Comparison of ENCODE assay signal across 12 cellular contexts in the genomic region with DNA sequence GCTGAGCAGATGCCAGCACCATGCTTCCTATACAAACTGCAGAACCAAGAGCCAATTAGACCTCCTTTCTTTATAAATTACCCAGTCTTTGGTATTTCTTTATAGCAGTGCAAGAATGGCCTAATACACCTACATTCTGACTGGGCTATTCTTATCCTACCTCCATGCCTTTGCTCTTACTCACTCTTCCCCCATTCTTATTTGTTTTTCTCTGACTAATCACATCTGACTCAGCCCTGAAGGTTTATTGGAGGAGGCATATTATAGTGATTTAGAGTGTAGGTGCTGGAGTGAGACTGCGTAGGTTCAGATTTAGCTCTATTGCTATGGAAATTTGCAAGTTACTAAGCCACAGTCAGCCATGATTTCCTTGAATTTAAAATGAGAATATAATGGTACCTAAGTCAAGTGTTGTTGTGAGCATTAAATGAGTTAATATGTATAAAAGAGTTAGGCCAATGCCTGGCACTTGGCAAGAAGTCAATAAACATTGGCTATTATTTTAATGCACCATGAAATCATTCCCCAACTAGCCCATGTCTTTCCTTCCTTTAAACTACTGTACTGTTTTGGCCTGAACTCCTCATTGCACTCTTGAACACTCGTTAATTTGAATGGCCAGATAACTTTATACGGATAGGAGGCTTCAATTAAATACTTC.
DNase-seq lines count a peak whose midpoint lies in the region; ATAC-seq lines count a peak whose summit lies in the region.
"Had no signal": no experiment of that assay in that cellular context is flagged by ENCODE, and none has a peak within 500 bp of the region (broad histone marks: within the 10 kb centered on the region; RNA-seq: fewer than 3 reads in every experiment).

No MANE protein-coding gene starts in this region.

- no peaks in the 10 kb centered on the region for H3K36me3 ChIP-seq in CD4-positive, alpha-beta memory T cell (ENCODE audit: insufficient read depth, low read length)
- H3K36me3 ChIP-seq: neural progenitor cell, transverse colon had no signal

- H3K4me1 Mint-ChIP-seq in stimulated activated naive B cell treated with anti-CD40 and anti-IgM and Interleukin-4, amounts not matched to agents 10 μg/mL and 1 μg/mL and 100 μg/mL, for 72 hours: peaks cover 4 to 8% of the 10 kb centered on the region in 2 donors
- H3K4me1 Mint-ChIP-seq in CD4-positive, alpha-beta memory T cell: no peaks in the 10 kb centered on the region
- H3K4me1 Mint-ChIP-seq: T-helper 17 cell had no signal

- no peaks in the 10 kb centered on the region for H3K27me3 ChIP-seq in CD4-positive, alpha-beta memory T cell (ENCODE audit: insufficient read depth, low read length)
- H3K27me3 ChIP-seq: neural progenitor cell, transverse colon had no signal

- H3K4me3 Mint-ChIP-seq in stimulated activated naive B cell treated with anti-CD40 and anti-IgM and Interleukin-4, amounts not matched to agents 10 μg/mL and 1 μg/mL and 100 μg/mL, for 72 hours: no peak overlapping the region
- H3K4me3 Mint-ChIP-seq in CD4-positive, alpha-beta memory T cell: no peak overlapping the region
- H3K4me3 Mint-ChIP-seq: neural progenitor cell, T-helper 17 cell had no signal

- CTCF ChIA-PET in CD4-positive, alpha-beta memory T cell (lab: Charles Lee; ENCODE audit: partially characterized antibody): no interaction called here

- H3K9me3 Mint-ChIP-seq in stimulated activated naive B cell treated with anti-CD40 and anti-IgM and Interleukin-4, amounts not matched to agents 10 μg/mL and 1 μg/mL and 100 μg/mL, for 72 hours: peaks cover 0 to 3% of the 10 kb centered on the region in 2 donors
- H3K9me3 Mint-ChIP-seq in CD4-positive, alpha-beta memory T cell: peaks cover 0 to 7% (median 2%) of the 10 kb centered on the region in 8 donors
- H3K9me3 Mint-ChIP-seq: neural progenitor cell had no signal

- no peak overlapping the region for H3K27ac ChIP-seq in CD4-positive, alpha-beta memory T cell (ENCODE audit: low read depth, low read length)
- H3K27ac ChIP-seq: neural progenitor cell, transverse colon had no signal

- POLR2A ChIA-PET in CD4-positive, alpha-beta memory T cell (lab: Charles Lee; ENCODE audit: partially characterized antibody): no interaction called here

- DNase-seq in ELR (ENCODE audit: low read depth) (peak; percentile 93), RKO (ENCODE audit: low spot score) (peak; percentile 75), fibroblast of peridontal ligament (ENCODE audit: extremely low read depth) (peak; percentile 42), renal cortical epithelial cell (ENCODE audit: low read depth) (peak; percentile 99), SHP77 treated with DMSO at 0.1 percent for 48 hours (lab: John Stamatoyannopoulos, UW) (no peak)
- DNase-seq in stimulated activated naive B cell treated with anti-CD40 and anti-IgM and Interleukin-4, amounts not matched to agents 10 μg/mL and 1 μg/mL and 100 μg/mL, for 72 hours: no peak
- DNase-seq in CD4-positive, alpha-beta memory T cell: no peak
- DNase-seq: NCI-H446 treated with DMSO at 0.1 percent for 48 hours, T-helper 17 cell, transverse colon had no signal

- no peaks in the 10 kb centered on the region for H3K4me1 ChIP-seq in CD4-positive, alpha-beta memory T cell (ENCODE audit: insufficient read depth, low read length)
- H3K4me1 ChIP-seq: neural progenitor cell had no signal

- H3K4me3 ChIP-seq in CD4-positive, alpha-beta memory T cell (ENCODE audit: low read length in 2 of 2): no peak overlapping the region
- H3K4me3 ChIP-seq: neural progenitor cell, transverse colon had no signal

- H3K27ac Mint-ChIP-seq in stimulated activated naive B cell treated with anti-CD40 and anti-IgM and Interleukin-4, amounts not matched to agents 10 μg/mL and 1 μg/mL and 100 μg/mL, for 72 hours: no peak overlapping the region
- H3K27ac Mint-ChIP-seq in CD4-positive, alpha-beta memory T cell: no peak overlapping the region
- H3K27ac Mint-ChIP-seq: neural progenitor cell, T-helper 17 cell had no signal

- ATAC-seq in GM21619 (IDR thresholded peaks at IDR 0.05; ENCODE audit: unreplicated experiment): no peak
- ATAC-seq in stimulated activated naive B cell treated with anti-CD40 and anti-IgM and Interleukin-4, amounts not matched to agents 10 μg/mL and 1 μg/mL and 100 μg/mL, for 72 hours (replicated peaks): no peak
- ATAC-seq: T-helper 17 cell had no signal

- no peaks in the 10 kb centered on the region for H3K9me3 ChIP-seq in CD4-positive, alpha-beta memory T cell (ENCODE audit: control insufficient read depth in 1 of 2, low read length in 2 of 2)
- H3K9me3 ChIP-seq: transverse colon had no signal

- H3K27me3 Mint-ChIP-seq in stimulated activated naive B cell treated with anti-CD40 and anti-IgM and Interleukin-4, amounts not matched to agents 10 μg/mL and 1 μg/mL and 100 μg/mL, for 72 hours: peaks cover 0 to 9% of the 10 kb centered on the region in 2 donors
- no peaks in the 10 kb centered on the region for H3K27me3 Mint-ChIP-seq in CD4-positive, alpha-beta memory T cell
- H3K27me3 Mint-ChIP-seq: T-helper 17 cell had no signal

- intact Hi-C loops in CD4-positive, alpha-beta memory T cell (cut with micrococcal nuclease): no loop called here

- no peaks in the 10 kb centered on the region for H3K36me3 Mint-ChIP-seq in stimulated activated naive B cell treated with anti-CD40 and anti-IgM and Interleukin-4, amounts not matched to agents 10 μg/mL and 1 μg/mL and 100 μg/mL, for 72 hours
- no peaks in the 10 kb centered on the region for H3K36me3 Mint-ChIP-seq in CD4-positive, alpha-beta memory T cell
- H3K36me3 Mint-ChIP-seq: neural progenitor cell had no signal

Comparison
In these comparisons a context has a peak if more than half of its experiments do, and no peak if none do; other contexts are left out.
1. DNase-seq: peak in ELR (single experiment), RKO (single experiment), fibroblast of peridontal ligament (single experiment) and renal cortical epithelial cell (single experiment); none in stimulated activated naive B cell treated with anti-CD40 and anti-IgM and Interleukin-4, amounts not matched to agents 10 μg/mL and 1 μg/mL and 100 μg/mL, for 72 hours (single experiment), SHP77 treated with DMSO at 0.1 percent for 48 hours (single experiment) and CD4-positive, alpha-beta memory T cell (0 of 5).